ENCODE assay signal across 6 cellular contexts in the genomic region with DNA sequence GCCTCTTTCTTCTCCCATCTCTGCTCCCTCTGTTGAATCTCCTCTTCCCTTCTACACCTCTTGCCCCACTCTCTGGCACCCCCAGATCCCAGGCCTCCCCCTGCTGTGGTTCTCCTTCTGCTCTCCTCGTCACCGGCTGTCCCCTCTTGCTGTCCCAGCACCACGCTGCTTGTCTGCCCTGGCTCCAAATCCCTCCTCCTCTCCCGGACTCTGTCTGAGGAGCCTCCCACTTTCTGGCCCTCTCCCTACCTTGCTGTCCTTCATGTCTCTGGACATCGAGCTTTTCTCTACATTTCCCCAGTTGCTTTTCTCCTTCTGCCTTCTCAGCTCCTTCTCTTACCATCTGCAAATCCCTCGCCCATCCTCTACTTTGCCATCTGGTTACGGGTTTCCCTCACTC. TPM values are rescaled to one million over a fixed set of nuclear protein-coding genes. Genes with fewer than 3 reads are reported as not detected.
DNase-seq lines count a peak whose midpoint lies in the region; TF ChIP-seq lines count a peak whose summit lies in the region.

No MANE protein-coding gene starts in this region.

- H3K4me3 ChIP-seq in duodenal mucosa (ENCODE audit: low read depth in 1 of 2, low read length in 2 of 2) (peak overlapping the region; percentile 73 to 74), retinal pigment epithelial cell (ENCODE audit: low read length) (peak overlapping the region; percentile 72)

- peaks cover 0 to 14% of the 10 kb centered on the region in 2 donors for H3K36me3 ChIP-seq in duodenal mucosa (ENCODE audit: control insufficient read depth in 1 of 2, insufficient read depth in 2 of 2, low read length in 2 of 2)

- no peak overlapping the region for H3K9ac ChIP-seq in duodenal mucosa (ENCODE audit: low read depth in 1 of 2, low read length in 2 of 2)

- no peak overlapping the region for H3K27ac ChIP-seq in duodenal mucosa (ENCODE audit: low read depth, low read length)

- DNase-seq in LHCN-M2 (ENCODE audit: low read depth) (peak; percentile 3), retinal pigment epithelial cell (ENCODE audit: low read depth) (no peak), epidermal melanocyte (ENCODE audit: insufficient read length, low spot score) (no peak), foreskin melanocyte (no peak)
- no peak for DNase-seq in stimulated activated naive CD4-positive, alpha-beta T cell (lab: John Stamatoyannopoulos, UW)

- H3K27me3 ChIP-seq in duodenal mucosa (ENCODE audit: control insufficient read depth in 1 of 2, insufficient read depth in 2 of 2, low read length in 2 of 2): no peaks in the 10 kb centered on the region

- peaks cover 14 to 23% of the 10 kb centered on the region in 2 donors for H3K9me3 ChIP-seq in duodenal mucosa (ENCODE audit: control insufficient read depth in 1 of 2, low read length in 2 of 2)

- H3K4me1 ChIP-seq in duodenal mucosa (ENCODE audit: control insufficient read depth in 1 of 2, insufficient read depth in 2 of 2, low read length in 2 of 2): no peaks in the 10 kb centered on the region

- TF ChIP-seq CTCF in retinal pigment epithelial cell (conservative IDR thresholded peaks at IDR 0.05; ENCODE audit: low read depth, low read length): no peak

RNA-seq across cellular contexts. Expression of gene ZNF347, which starts 1.3 kb away (rescaled TPM):
- total RNA-seq in LHCN-M2 (2014; rRNA removed): 4.2 and 5.6 TPM in 2 replicates
- 2.1 TPM for polyA plus RNA-seq in LHCN-M2 (2012)

RNA-seq across cellular contexts. Expression of gene ZNF415, which starts 24.9 kb away (rescaled TPM):
- 2.4 and 2.9 TPM in 2 replicates for total RNA-seq in LHCN-M2 (2014; rRNA removed)
- 2.0 TPM for polyA plus RNA-seq in LHCN-M2 (2012)

RNA-seq across cellular contexts. Expression of gene ZNF665, which starts 35.6 kb away (rescaled TPM):
- 0.11 TPM in 1 of 2 replicates, not detected in the other for total RNA-seq in LHCN-M2 (2014; rRNA removed)
- 0.06 TPM for polyA plus RNA-seq in LHCN-M2 (2012)

RNA-seq across cellular contexts. Expression of gene ZNF160, which starts 54.4 kb away (rescaled TPM):
- 19.0 and 20.6 TPM in 2 replicates for total RNA-seq in LHCN-M2 (2014; rRNA removed)
- polyA plus RNA-seq in LHCN-M2 (2012): 5.5 TPM
